ENCODE assay signal across 24 cellular contexts in the genomic region with DNA sequence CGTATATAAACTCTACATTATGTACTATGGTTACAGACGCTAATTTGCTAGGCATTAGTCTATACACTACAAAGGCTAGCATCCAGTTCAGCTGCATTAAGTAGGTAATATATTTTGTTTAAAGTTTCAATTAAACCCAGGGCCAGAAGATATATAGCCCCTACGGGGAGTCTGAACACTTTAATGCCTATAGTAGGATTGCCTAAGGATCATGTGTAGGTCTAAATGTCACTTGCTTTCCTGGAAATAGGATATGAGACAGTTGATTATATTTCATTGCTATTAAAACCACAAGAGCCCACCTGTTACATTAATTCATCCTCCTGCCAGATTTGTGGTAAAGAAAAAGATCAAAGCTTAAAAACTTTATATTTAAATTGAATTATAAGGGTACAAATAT.
"Had no signal": no experiment of that assay in that cellular context is flagged by ENCODE, and none has a peak within 500 bp of the region (broad histone marks: within the 10 kb centered on the region; RNA-seq: fewer than 3 reads in every experiment).

No MANE protein-coding gene starts in this region.

- H3K9me3 ChIP-seq: esophagus muscularis mucosa, gastroesophageal sphincter, ovary, psoas muscle, thoracic aorta, upper lobe of left lung had no signal

- H3K27ac ChIP-seq: coronary artery, esophagus muscularis mucosa, foreskin keratinocyte, gastroesophageal sphincter, heart right ventricle, ovary, psoas muscle, skin epidermis, thoracic aorta, tibial nerve, upper lobe of left lung had no signal

- H3K4me3 ChIP-seq: coronary artery, esophagus muscularis mucosa, gastroesophageal sphincter, heart right ventricle, lung, ovary, psoas muscle, skin epidermis, thoracic aorta, tibial nerve, upper lobe of left lung had no signal

- H3K36me3 ChIP-seq: esophagus muscularis mucosa, gastroesophageal sphincter, heart right ventricle, ovary, thoracic aorta, tibial nerve, upper lobe of left lung had no signal

- H3K4me1 ChIP-seq: esophagus muscularis mucosa, foreskin keratinocyte, gastroesophageal sphincter, heart right ventricle, psoas muscle, tibial nerve, upper lobe of left lung had no signal

- DNase-seq: dermis blood vessel endothelial cell; effector memory CD4-positive, alpha-beta T cell; foreskin keratinocyte; glutamatergic neuron; heart right ventricle; hippocampal formation; left cardiac atrium; natural killer cell; occipital lobe; ovary; posterior cingulate gyrus; psoas muscle; right cardiac atrium; stimulated activated CD4-positive, alpha-beta T cell treated with anti-CD3 and anti-CD28 coated beads, Interleukin-15, amount 100 ng/mL, for 24 hours; stimulated activated CD4-positive, alpha-beta T cell treated with anti-CD3 and anti-CD28 coated beads, Interleukin-2, amount 100 ng/mL, for 48 hours; stimulated activated naive B cell treated with anti-CD40 and anti-IgM and Interleukin-4, amounts not matched to agents 10 μg/mL and 1 μg/mL and 100 μg/mL, for 72 hours; upper lobe of left lung had no signal
